Comparison of ENCODE assay signal across 8 cellular contexts in the genomic region with DNA sequence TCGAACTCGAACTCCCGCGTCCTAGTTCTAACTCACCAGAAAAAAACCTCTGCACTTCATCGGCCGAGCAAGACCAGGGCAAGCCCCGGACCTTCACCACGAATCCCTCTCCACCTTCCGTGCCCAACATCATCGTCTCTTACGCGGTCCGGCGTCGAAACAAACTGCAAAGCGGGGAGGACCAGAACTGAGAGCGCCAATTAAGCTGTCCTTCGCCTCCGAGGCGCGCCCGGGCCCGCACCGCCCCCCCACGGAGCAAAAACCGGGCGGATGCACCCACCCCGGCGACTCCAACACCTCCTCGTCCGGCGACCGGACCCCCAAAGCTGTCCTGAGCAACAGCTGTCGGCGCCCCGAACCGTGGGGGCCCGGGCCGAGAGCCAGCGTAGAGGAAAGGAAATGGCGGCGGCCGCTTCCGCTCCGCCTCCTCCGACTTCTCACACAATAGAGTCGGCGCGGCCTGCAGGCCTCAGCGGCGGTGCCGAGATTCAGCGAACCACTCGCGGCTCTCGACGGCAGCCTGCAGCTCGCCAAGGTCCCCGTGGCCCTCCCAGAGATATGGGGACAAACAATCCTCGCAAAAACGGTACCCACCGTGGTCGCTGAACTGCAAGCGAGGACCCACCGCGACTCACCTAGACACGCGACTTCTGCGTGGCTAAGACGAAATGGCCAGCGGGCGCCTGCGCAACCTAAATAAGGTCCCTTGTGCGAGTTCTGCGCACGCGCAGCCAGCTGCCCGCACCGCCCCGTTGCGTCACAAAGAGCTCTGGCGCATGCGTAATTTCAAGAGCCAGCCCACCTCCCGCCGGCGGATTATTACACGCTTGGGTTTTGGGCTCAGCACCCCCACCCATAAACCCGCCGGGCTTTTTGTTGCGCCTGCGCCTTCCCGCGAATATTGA. TPM values are rescaled to one million over a fixed set of nuclear protein-coding genes. Genes with fewer than 3 reads are reported as not detected.
DNase-seq lines count a peak whose midpoint lies in the region; ATAC-seq and TF ChIP-seq lines count a peak whose summit lies in the region.

A gene with protein sequence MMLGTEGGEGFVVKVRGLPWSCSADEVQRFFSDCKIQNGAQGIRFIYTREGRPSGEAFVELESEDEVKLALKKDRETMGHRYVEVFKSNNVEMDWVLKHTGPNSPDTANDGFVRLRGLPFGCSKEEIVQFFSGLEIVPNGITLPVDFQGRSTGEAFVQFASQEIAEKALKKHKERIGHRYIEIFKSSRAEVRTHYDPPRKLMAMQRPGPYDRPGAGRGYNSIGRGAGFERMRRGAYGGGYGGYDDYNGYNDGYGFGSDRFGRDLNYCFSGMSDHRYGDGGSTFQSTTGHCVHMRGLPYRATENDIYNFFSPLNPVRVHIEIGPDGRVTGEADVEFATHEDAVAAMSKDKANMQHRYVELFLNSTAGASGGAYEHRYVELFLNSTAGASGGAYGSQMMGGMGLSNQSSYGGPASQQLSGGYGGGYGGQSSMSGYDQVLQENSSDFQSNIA (minus strand): TSS at position 671 of the 905 bp plus-strand sequence. CDS start 538 bp downstream, at position 133.

- DNase-seq in NCI-H187 treated with DMSO at 0.1 percent for 48 hours (lab: John Stamatoyannopoulos, UW) (peak; percentile 95), anterior cingulate cortex (lab: John Stamatoyannopoulos, UW) (peak; percentile 88 to 99 (median 97)), right cardiac atrium (peak; percentile 98 to 99 (median 99)), putamen (ENCODE audit: low spot score) (peak; percentile 99), vagina (ENCODE audit: extremely low spot score in 2 of 2) (peak; percentile 99 to 100)

- H3K27me3 ChIP-seq in right cardiac atrium (ENCODE audit: control insufficient read depth, insufficient read depth) (no peaks in the 10 kb centered on the region), vagina (no peaks in the 10 kb centered on the region)

- H3K9me3 ChIP-seq in right cardiac atrium (ENCODE audit: control insufficient read depth, low read length) (no peaks in the 10 kb centered on the region), vagina (no peaks in the 10 kb centered on the region)

- intact Hi-C loops in T-helper 2 cell treated with Interferon-gamma antibody and Interleukin-4, amounts not matched to agents 100 ng/mL and 5 ng/mL, for 36 hours (cut with micrococcal nuclease) = loop anchor here (1.0 to 10.0 kb wide), 9 partner anchors 14 to 1182 kb away; partner anchors contain the start of genes CANX, CLK4, MAML1 and MGAT1
- intact Hi-C loops in right cardiac atrium (cut with DNase I) (no loop called here), vagina (cut with DNase I) (loop anchor here (5.0 kb wide), 1 partner anchor 71 kb away; the partner anchor contains the start of gene RUFY1)

- under 1% methylated on average over 93 of the region's 93 CpGs for WGBS in right cardiac atrium

- peak; percentile 75 for ATAC-seq in GM18498 (IDR thresholded peaks at IDR 0.05; ENCODE audit: unreplicated experiment)
- ATAC-seq in HG02943 (IDR thresholded peaks at IDR 0.05; ENCODE audit: low read depth, unreplicated experiment) = peak; percentile 74
- peak; percentile 90 to 92 for ATAC-seq in right cardiac atrium

- H3K4me1 ChIP-seq in right cardiac atrium (ENCODE audit: control insufficient read depth, insufficient read depth, low read length) (no peaks in the 10 kb centered on the region), vagina (peaks cover 51% of the 10 kb centered on the region)

- H3K36me3 ChIP-seq in vagina = peaks cover 0 to 35% of the 10 kb centered on the region in 2 donors

- peak within 1 kb of the TSS; percentile 69 for H3K4me3 ChIP-seq in right cardiac atrium (ENCODE audit: low read length)
- H3K4me3 ChIP-seq in vagina = peak within 1 kb of the TSS; percentile 75 to 92

- peak in 1 of 3 experiments; percentile 9 for TF ChIP-seq CTCF in vagina (IDR thresholded peaks at IDR 0.05)

- peak; percentile 76 to 100 for TF ChIP-seq POLR2A in vagina (IDR thresholded peaks at IDR 0.05)

- H3K27ac ChIP-seq in right cardiac atrium (ENCODE audit: low read length) (peak within 1 kb of the TSS; percentile 96), vagina (peak within 1 kb of the TSS; percentile 99)

RNA-seq across cellular contexts. Expression of the gene that starts here (rescaled TPM):
- total RNA-seq in T-helper 2 cell treated with Interferon-gamma antibody and Interleukin-4, amounts not matched to agents 100 ng/mL and 5 ng/mL, for 36 hours = 1,116 and 1,120 TPM in 2 replicates
- total RNA-seq in right cardiac atrium (100 to 1,000 TPM; 210 to 253 (median 233) TPM), vagina (483 TPM)
- 121 TPM for polyA plus RNA-seq in right cardiac atrium

Comparison
In these comparisons a context has a peak if more than half of its experiments do, and no peak if none do; other contexts are left out.
1. Peak in every context shown above with its lines: DNase-seq, ATAC-seq, H3K4me3 ChIP-seq and H3K27ac ChIP-seq.
2. intact Hi-C loops: an anchor here in T-helper 2 cell treated with Interferon-gamma antibody and Interleukin-4, amounts not matched to agents 100 ng/mL and 5 ng/mL, for 36 hours (1.0 to 10.0 kb wide) and vagina (5.0 kb wide); none called in right cardiac atrium.